In the genomic region with DNA sequence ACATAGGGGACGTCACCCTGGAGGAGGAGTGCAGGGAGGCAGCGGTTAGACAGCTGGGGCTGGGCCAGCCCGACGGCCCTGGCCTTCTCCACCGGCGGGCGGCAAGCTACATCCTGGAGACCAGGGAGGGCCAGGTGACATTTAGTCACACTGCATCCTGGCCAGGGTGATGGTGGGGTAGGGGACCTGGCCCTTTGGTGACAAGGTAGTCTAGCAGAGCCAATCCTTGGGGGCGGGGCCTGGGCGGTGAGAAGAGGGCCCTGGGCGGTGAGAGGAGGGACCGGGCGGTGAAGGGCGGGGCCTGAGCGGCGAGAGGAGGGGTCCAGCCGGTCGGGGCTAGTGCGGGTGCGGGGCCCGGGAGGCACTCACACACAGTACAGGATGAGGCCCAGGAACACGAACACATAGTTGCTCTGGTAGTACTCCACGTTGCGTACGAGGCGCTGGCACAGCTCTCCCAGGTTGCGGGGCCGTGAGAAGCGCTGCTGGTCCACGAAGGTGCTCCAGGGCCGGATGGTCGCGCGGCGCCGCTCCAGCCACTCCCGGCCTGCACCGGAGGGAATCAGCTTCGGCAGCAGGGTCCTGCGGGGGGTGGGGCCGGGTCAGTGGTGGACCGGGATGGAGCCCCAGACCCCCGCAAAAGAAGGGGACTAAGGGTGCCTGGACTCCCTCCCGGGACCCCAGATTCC, we compare ENCODE assay signal across 8 cellular contexts. TPM values are rescaled to one million over a fixed set of nuclear protein-coding genes. Genes with fewer than 3 reads are reported as not detected.
A peak's percentile ranks its signal among the peaks of the same experiment; 100 is the strongest.
DNase-seq lines count a peak whose midpoint lies in the region; ATAC-seq and TF ChIP-seq lines count a peak whose summit lies in the region.

No MANE protein-coding gene starts in this region.

- peaks cover 24 to 38% of the 10 kb centered on the region in 2 experiments for H3K4me1 ChIP-seq in HCT116 (ENCODE audit: control insufficient read depth in 1 of 2, insufficient read depth in 2 of 2, low read length in 2 of 2)
- H3K4me1 ChIP-seq in smooth muscle cell (ENCODE audit: low read depth), result peaks cover 5% of the 10 kb centered on the region

- peaks cover 14% of the 10 kb centered on the region for H3K36me3 Mint-ChIP-seq in MCF 10A (ENCODE audit: insufficient read depth, unreplicated experiment)

- peak overlapping the region; percentile 78 for H3K27ac Mint-ChIP-seq in MCF 10A (ENCODE audit: low read depth, unreplicated experiment)

- DNase-seq in DMS79 treated with DMSO at 0.1 percent for 48 hours (lab: John Stamatoyannopoulos, UW), result peak; percentile 72
- DNase-seq in HCT116 (ENCODE audit: low read depth, low spot score), result peak; percentile 40
- DNase-seq in NCI-H1930 (lab: John Stamatoyannopoulos, UW), result peak; percentile 60 to 69
- DNase-seq in MCF 10A (ENCODE audit: unreplicated experiment), result peak; percentile 82
- peak; percentile 89 for DNase-seq in iPS-NIHi11 (ENCODE audit: low spot score)
- DNase-seq in smooth muscle cell (lab: John Stamatoyannopoulos, UW; ENCODE audit: unreplicated experiment), result peak; percentile 56

- intact Hi-C loops in HCT116 (cut with micrococcal nuclease) (loop anchor here (1.0 to 10.0 kb wide), 4 partner anchors 74 to 254 kb away; partner anchors contain the start of gene CEACAM5), MCF 10A (cut with micrococcal nuclease) (loop anchor here (2.0 kb wide), 2 partner anchors 72 to 76 kb away; no protein-coding TSS in a partner anchor)

- no peak for TF ChIP-seq RAD21 in HCT116 (IDR thresholded peaks at IDR 0.05; ENCODE audit: low read depth)

- no peaks in the 10 kb centered on the region for H3K9me2 ChIP-seq in HCT116 (ENCODE audit: insufficient read depth)

- peaks cover 19% of the 10 kb centered on the region for H3K4me1 Mint-ChIP-seq in MCF 10A (ENCODE audit: insufficient read depth, unreplicated experiment)

- H4K20me1 ChIP-seq in HCT116 (ENCODE audit: insufficient read depth) (no peaks in the 10 kb centered on the region), smooth muscle cell (ENCODE audit: low read depth) (peaks cover 23% of the 10 kb centered on the region)

- peak overlapping the region; percentile 82 to 87 for H3K4me3 ChIP-seq in HCT116 (replicated peaks in 1 of 2; ENCODE audit: low read depth in 1 of 2, low read length in 2 of 2)
- H3K4me3 ChIP-seq in smooth muscle cell, result peak overlapping the region; percentile 75

- peak; percentile 23 for TF ChIP-seq POLR2A in HCT116 (IDR thresholded peaks at IDR 0.05; ENCODE audit: borderline replicate concordance, extremely low read depth, insufficient read depth, insufficient read length)

- CTCF ChIA-PET in HCT116 (lab: Charles Lee), result interaction anchor here (0.6 to 3.5 kb wide), 12 partner anchors 8 to 167 kb away, joined by 3 to 16 read pairs (median 4); partner anchors contain the start of gene ZNF574
- CTCF ChIA-PET in MCF 10A (lab: Yijun Ruan, JAX), result interaction anchor here (0.6 to 1.9 kb wide), 8 partner anchors 12 to 474 kb away, joined by 3 to 5 read pairs (median 4); no protein-coding TSS in a partner anchor

- no peaks in the 10 kb centered on the region for H3K79me2 ChIP-seq in HCT116 (ENCODE audit: insufficient read depth, low read length)
- H3K79me2 ChIP-seq in smooth muscle cell (ENCODE audit: low read depth), result no peaks in the 10 kb centered on the region

- H2AFZ ChIP-seq in HCT116 (ENCODE audit: low read depth, low read length, poor library complexity, severe bottlenecking) (peak overlapping the region; percentile 70), smooth muscle cell (ENCODE audit: low read depth) (peak overlapping the region; percentile 12)

- no peaks in the 10 kb centered on the region for H3K9me3 ChIP-seq in HCT116 (ENCODE audit: control insufficient read depth in 1 of 2, insufficient read depth in 1 of 2, low read depth in 1 of 2, low read length in 2 of 2)
- H3K9me3 ChIP-seq in smooth muscle cell (replicated peaks; ENCODE audit: low read depth), result no peaks in the 10 kb centered on the region

- BruUV-seq in HCT116 (replicated peaks; lab: Mats Ljungman, UMichigan) (no TSS peak), MCF 10A (replicated peaks; lab: Mats Ljungman, UMichigan) (TSS peak; percentile 85)

- 3% methylated on average over 39 of the region's 43 CpGs for WGBS in smooth muscle cell (ENCODE audit: low lambda C conversion rate)

- H3K9me3 Mint-ChIP-seq in MCF 10A (ENCODE audit: unreplicated experiment), result no peaks in the 10 kb centered on the region

- peak overlapping the region; percentile 84 for H3K9ac ChIP-seq in HCT116 (ENCODE audit: low read length)
- peak overlapping the region; percentile 94 for H3K9ac ChIP-seq in smooth muscle cell (ENCODE audit: low read depth)

- H3F3A ChIP-seq in smooth muscle cell (ENCODE audit: low read depth), result no peaks in the 10 kb centered on the region

- no peaks in the 10 kb centered on the region for H3K27me3 Mint-ChIP-seq in MCF 10A (ENCODE audit: insufficient read depth, unreplicated experiment)

- H3K4me3 Mint-ChIP-seq in MCF 10A (ENCODE audit: unreplicated experiment), result peak overlapping the region; percentile 74

- H3K36me3 ChIP-seq in HCT116 (ENCODE audit: control insufficient read depth in 1 of 2, insufficient read depth in 2 of 2, low read length in 2 of 2), result no peaks in the 10 kb centered on the region
- H3K36me3 ChIP-seq in smooth muscle cell (ENCODE audit: low read depth), result no peaks in the 10 kb centered on the region

- RAD21 ChIA-PET in HCT116 (lab: Charles Lee; ENCODE audit: low non-redundant PET in 1 of 2, low total read pairs in 2 of 2, uncharacterized antibody in 2 of 2, unreplicated experiment in 2 of 2), result interaction anchor here in 1 of 2 experiments (1.3 to 1.5 kb wide), 2 partner anchors 85 to 99 kb away, joined by 3 to 4 read pairs; partner anchors contain the start of gene RPS19

- POLR2A ChIA-PET in HCT116 (lab: Charles Lee) (interaction anchor here (0.9 to 2.3 kb wide), 5 partner anchors 71 to 323 kb away, joined by 3 to 18 read pairs (median 3); partner anchors contain the start of gene RPS19), MCF 10A (lab: Yijun Ruan, JAX) (interaction anchor here (0.7 to 2.9 kb wide), 13 partner anchors 71 to 141 kb away, joined by 3 to 41 read pairs (median 5); partner anchors contain the start of genes ARHGEF1, RPS19 and ZNF574)

- TF ChIP-seq CTCF in HCT116 (IDR thresholded peaks at IDR 0.05 in 2 of 3, conservative IDR thresholded peaks at IDR 0.05 in 1 of 3; ENCODE audit: borderline replicate concordance in 1 of 3, insufficient read depth in 1 of 3, low read depth in 2 of 3, low read length in 2 of 3), result no peak
- TF ChIP-seq CTCF in VCaP (conservative IDR thresholded peaks at IDR 0.05), result no peak
- no peak for TF ChIP-seq CTCF in MCF 10A (IDR thresholded peaks at IDR 0.05; ENCODE audit: unreplicated experiment)
- no peak for TF ChIP-seq CTCF in smooth muscle cell (IDR thresholded peaks at IDR 0.05; ENCODE audit: borderline replicate concordance, insufficient read depth, poor library complexity, severe bottlenecking)

- H3K27me3 ChIP-seq in HCT116 (ENCODE audit: insufficient read depth, low read length), result no peaks in the 10 kb centered on the region
- H3K27me3 ChIP-seq in smooth muscle cell (ENCODE audit: low read depth), result no peaks in the 10 kb centered on the region

- H3K27ac ChIP-seq in HCT116 (ENCODE audit: low read depth, low read length), result peak overlapping the region; percentile 72
- H3K27ac ChIP-seq in VCaP, result peak overlapping the region; percentile 85
- H3K27ac ChIP-seq in smooth muscle cell (ENCODE audit: low read depth), result peak overlapping the region; percentile 85

- H3K4me2 ChIP-seq in HCT116 (ENCODE audit: low read length) (peak overlapping the region; percentile 100), smooth muscle cell (peak overlapping the region; percentile 87)

- peak; percentile 79 for ATAC-seq in HCT116
- ATAC-seq in HG03139 (IDR thresholded peaks at IDR 0.05; ENCODE audit: unreplicated experiment), result no peak

TF ChIP-seq in HCT116, 20 proteins besides CTCF, POLR2A, EP300 and RAD21:
- TF ChIP-seq POLR2AphosphoS5 (IDR thresholded peaks at IDR 0.05; ENCODE audit: low read depth, low read length), result peak; percentile 44; the same call in 1 of the 2 replicates
- TF ChIP-seq ZFX (IDR thresholded peaks at IDR 0.05), result peak; percentile 52; the same call in 1 of the 2 replicates
- no peak for TF ChIP-seq SIN3A (IDR thresholded peaks at IDR 0.05; ENCODE audit: low read depth)

RNA-seq across cellular contexts. Expression of gene RABAC1, which starts 0.6 kb away (rescaled TPM):
- total RNA-seq in HCT116 (2021; ENCODE audit: unreplicated experiment) (66.3 TPM), MCF 10A (2022) (75.4 and 104 TPM in 2 replicates), smooth muscle cell (254 and 304 TPM in 2 replicates)
- 76.3 and 91.9 TPM in 2 replicates for polyA plus RNA-seq in HCT116 (2012)
- polyA plus RNA-seq in smooth muscle cell, result 532 and 581 TPM in 2 replicates

RNA-seq across cellular contexts. Expression of gene ERFL, which starts 30.3 kb away (rescaled TPM):
- total RNA-seq in HCT116 (2021; ENCODE audit: unreplicated experiment) (0.79 TPM), MCF 10A (2022) (0.34 TPM in 1 of 2 replicates, not detected in the other), smooth muscle cell (0.09 TPM in 1 of 2 replicates, not detected in the other)
- 0.67 and 0.70 TPM in 2 replicates for polyA plus RNA-seq in HCT116 (2012)
- 0.09 and 0.11 TPM in 2 replicates for polyA plus RNA-seq in smooth muscle cell

RNA-seq across cellular contexts. Expression of gene ATP1A3, which starts 35.5 kb away (rescaled TPM):
- total RNA-seq in HCT116 (2021; ENCODE audit: unreplicated experiment) (34.7 TPM), MCF 10A (2022) (not detected in 2 replicates), smooth muscle cell (not detected in 2 replicates)
- polyA plus RNA-seq in HCT116 (2012), result 30.8 and 34.9 TPM in 2 replicates
- not detected in 2 replicates for polyA plus RNA-seq in smooth muscle cell

Comparison
In these comparisons a context has a peak if more than half of its experiments do, and no peak if none do; other contexts are left out.
1. RNA of gene ATP1A3, which starts 35.5 kb away (total RNA-seq): 34.7 TPM in HCT116 (single experiment); not detected in MCF 10A and not detected in smooth muscle cell; every median in the first group is over 10 times any median in the second.
2. Peak in every context shown above with its lines, with median percentiles within 50 percentile points of each other: DNase-seq and H3K27ac ChIP-seq.